ENCODE assay signal across 34 cellular contexts in the genomic region with DNA sequence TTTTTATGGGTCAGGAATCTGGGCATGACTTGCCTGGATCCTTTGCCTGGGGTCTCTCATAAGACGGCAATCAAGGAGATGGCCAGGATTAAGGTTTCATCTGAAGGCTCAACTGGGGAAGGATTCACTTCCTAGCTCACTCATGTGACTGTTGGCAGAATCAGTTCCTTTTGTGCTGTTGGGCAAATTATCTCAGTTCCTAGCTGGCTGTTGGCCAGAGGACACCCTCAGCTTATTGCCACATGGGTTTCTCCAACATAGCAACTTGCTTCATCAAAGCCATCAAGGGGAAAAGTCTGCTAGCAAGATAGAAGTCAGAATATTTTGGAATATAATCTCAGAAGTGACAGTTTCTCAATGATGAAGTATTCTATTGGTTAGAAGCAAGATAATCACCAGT. TPM values are rescaled to one million over a fixed set of nuclear protein-coding genes. Genes with fewer than 3 reads are reported as not detected.
"Had no signal": no experiment of that assay in that cellular context is flagged by ENCODE, and none has a peak within 500 bp of the region (broad histone marks: within the 10 kb centered on the region; RNA-seq: fewer than 3 reads in every experiment).

No MANE protein-coding gene starts in this region.

- ATAC-seq: activated T-cell treated with anti-CD3 and anti-CD28 coated beads, Interleukin-2, amount 50 U/mL, for 4 hours; activated T-helper 17 cell treated with anti-CD3 and anti-CD28 coated beads, Interleukin-2, amount 50 U/mL, for 72 hours; gastrocnemius medialis; left ventricle myocardium superior; mucosa of descending colon; natural killer cell treated with Interleukin-12 subunit alpha and Interleukin-12 subunit beta and Interleukin-15 and Interleukin-18, amount 100 ng/mL, for 72 hours; right lobe of liver; stimulated activated naive CD8-positive, alpha-beta T cell treated with anti-CD3 and anti-CD28 coated beads, Interleukin-15, Interleukin-2, amounts not matched to agents 100 U/mL and 50 U/mL, for 24 hours had no signal

- DNase-seq: activated CD4-positive, alpha-beta memory T cell treated with anti-CD3 and anti-CD28 coated beads, Interleukin-2, amount 10 ng/mL, durations not matched to agents 7 days and 5 days; activated CD4-positive, alpha-beta T cell treated with anti-CD3 and anti-CD28 coated beads for 48 hours; activated gamma-delta T cell treated with Interleukin-2 at 50 U/mL for 16 hours; activated naive CD4-positive, alpha-beta T cell treated with anti-CD3 and anti-CD28 coated beads, Interleukin-2, amount 50 U/mL, for 16 hours; activated T-cell treated with anti-CD3 and anti-CD28 coated beads, Interleukin-2, amount 50 U/mL, for 4 hours; amniotic stem cell; brain microvascular endothelial cell; dorsolateral prefrontal cortex; effector memory CD4-positive, alpha-beta T cell; erythroblast; gastrocnemius medialis; glutamatergic neuron; left ventricle myocardium superior; mucosa of descending colon; right lobe of liver; stimulated activated CD4-positive, alpha-beta T cell treated with anti-CD3 and anti-CD28 coated beads, Interleukin-4, amount 100 ng/mL, for 1 hour; stimulated activated naive CD8-positive, alpha-beta T cell treated with anti-CD3 and anti-CD28 coated beads, Interleukin-15, Interleukin-2, amounts not matched to agents 100 U/mL and 50 U/mL, for 24 hours; T-helper 2 cell; testis; trophoblast cell had no signal

- H3K27me3 ChIP-seq: dorsolateral prefrontal cortex, right lobe of liver, testis, vagina had no signal

- H3K4me3 ChIP-seq: coronary artery, dorsolateral prefrontal cortex, gastrocnemius medialis, mucosa of descending colon, right lobe of liver, testis, vagina had no signal

- H3K27ac ChIP-seq: brain microvascular endothelial cell, coronary artery, dorsolateral prefrontal cortex, gastrocnemius medialis, right lobe of liver, testis, vagina, VCaP had no signal

- H3K36me3 ChIP-seq: brain microvascular endothelial cell, gastrocnemius medialis, right lobe of liver, vagina had no signal

- H3K4me1 ChIP-seq: gastrocnemius medialis, right lobe of liver, testis, vagina had no signal

- H3K9me3 ChIP-seq: gastrocnemius medialis, right lobe of liver, testis, vagina had no signal

RNA-seq across cellular contexts. Expression of a gene that starts 54.8 kb away (rescaled TPM):
- total RNA-seq: activated CD4-positive, alpha-beta memory T cell treated with anti-CD3 and anti-CD28 coated beads, Interleukin-2, amount 10 ng/mL, durations not matched to agents 7 days and 5 days; activated T-cell treated with anti-CD3 and anti-CD28 coated beads, Interleukin-2, amount 50 U/mL, for 4 hours; activated T-helper 17 cell treated with anti-CD3 and anti-CD28 coated beads, Interleukin-2, amount 50 U/mL, for 72 hours; astrocyte; cardiac septum; cerebellum; gastrocnemius medialis; left ventricle myocardium superior; mesenteric fat pad; mucosa of descending colon; myocyte; natural killer cell treated with Interleukin-12 subunit alpha and Interleukin-12 subunit beta and Interleukin-15 and Interleukin-18, amount 100 ng/mL, for 72 hours; renal cortical epithelial cell; skeletal muscle tissue; vagina had no signal

RNA-seq across cellular contexts. Expression of a gene that starts 56.4 kb away (rescaled TPM):
- total RNA-seq: gastrocnemius medialis; lung microvascular endothelial cell; mesenteric fat pad; myocyte; natural killer cell treated with Interleukin-12 subunit alpha and Interleukin-12 subunit beta and Interleukin-15 and Interleukin-18, amount 100 ng/mL, for 72 hours; omental fat pad; skeletal muscle tissue; vagina had no signal
